In genomic region chr7:39915847-39916246, GRCh38 we compare ENCODE assay signal across 8 cellular contexts. TPM values are rescaled to one million over a fixed set of nuclear protein-coding genes. Genes with fewer than 3 reads are reported as not detected.
DNase-seq lines count a peak whose midpoint lies in the region; ATAC-seq and TF ChIP-seq lines count a peak whose summit lies in the region.
"Not testable (repeated sequence)": the region's sequence is repeated elsewhere in the genome, so short reads cannot be mapped to it uniquely, and the experiment has no call there.

No MANE protein-coding gene starts in this region.

- H3K27ac Mint-ChIP-seq in activated naive CD4-positive, alpha-beta T cell treated with anti-CD3 and anti-CD28 coated beads for 36 hours; stimulated activated naive CD8-positive, alpha-beta T cell treated with anti-CD3 and anti-CD28 coated beads, Interleukin-15, amount 100 ng/mL, for 72 hours: not testable (repeated sequence)
- peak overlapping the region; percentile 33 for H3K27ac Mint-ChIP-seq in MCF 10A (ENCODE audit: low read depth, unreplicated experiment)

- peaks cover 11% of the 10 kb centered on the region for H3K4me1 ChIP-seq in KMS-11 (ENCODE audit: low read depth, poor library complexity, severe bottlenecking)
- not testable (repeated sequence) for H3K4me1 ChIP-seq in hepatocyte (ENCODE audit: insufficient read depth)

- H2AFZ ChIP-seq in KMS-11 (ENCODE audit: low read depth): 0 out of 2 replicates have a peak overlapping the region, but pooled peaks have one; percentile 27
- not testable (repeated sequence) for H2AFZ ChIP-seq in hepatocyte

- not testable (repeated sequence) for H4K20me1 ChIP-seq in KMS-11 (ENCODE audit: insufficient read depth); hepatocyte (ENCODE audit: insufficient read depth, poor library complexity, severe bottlenecking)

- WGBS in hepatocyte (ENCODE audit: low lambda C conversion rate, missing lambda C conversion rate): 75% methylated on average over 8 of the region's 8 CpGs

- not testable (repeated sequence) for TF ChIP-seq CTCF in GM12865 (IDR thresholded peaks at IDR 0.05; ENCODE audit: insufficient read depth, low read depth, low read length, missing control alignments); KMS-11 (conservative IDR thresholded peaks at IDR 0.05; ENCODE audit: low read depth, low read length); MCF 10A (IDR thresholded peaks at IDR 0.05; ENCODE audit: unreplicated experiment); hepatocyte (IDR thresholded peaks at IDR 0.05; ENCODE audit: poor library complexity)

- H3K36me3 ChIP-seq in KMS-11 (ENCODE audit: insufficient read depth); hepatocyte (replicated peaks; ENCODE audit: insufficient read depth, low read depth): not testable (repeated sequence)

- ATAC-seq in stimulated activated naive CD8-positive, alpha-beta T cell treated with anti-CD3 and anti-CD28 coated beads, Interleukin-15, amount 100 ng/mL, for 72 hours: peak; percentile 52

- H3K4me3 ChIP-seq in GM12865 (ENCODE audit: low read depth, low read length); KMS-11 (IDR thresholded peaks at IDR 0.05; ENCODE audit: insufficient read depth, low read depth, low read length); hepatocyte: not testable (repeated sequence)

- not testable (repeated sequence) for H3K9ac ChIP-seq in KMS-11

- H3K9me3 ChIP-seq in hepatocyte (ENCODE audit: low read depth): not testable (repeated sequence)

- POLR2A ChIA-PET in MCF 10A (lab: Yijun Ruan, JAX): interaction anchor here (0.6 to 1.6 kb wide), 5 partner anchors 9 to 37 kb away, joined by 4 to 6 read pairs (median 5); partner anchors contain the start of gene CDK13

- H3K4me3 Mint-ChIP-seq in activated naive CD4-positive, alpha-beta T cell treated with anti-CD3 and anti-CD28 coated beads for 36 hours; MCF 10A (ENCODE audit: unreplicated experiment): not testable (repeated sequence)
- peak overlapping the region in 1 of 2 donors; percentile 44 for H3K4me3 Mint-ChIP-seq in stimulated activated naive CD8-positive, alpha-beta T cell treated with anti-CD3 and anti-CD28 coated beads, Interleukin-15, amount 100 ng/mL, for 72 hours

- H3K27ac ChIP-seq in KMS-11, hepatocyte: not testable (repeated sequence)

- H3K9me3 Mint-ChIP-seq in activated naive CD4-positive, alpha-beta T cell treated with anti-CD3 and anti-CD28 coated beads for 36 hours; MCF 10A (ENCODE audit: unreplicated experiment): not testable (repeated sequence)
- H3K9me3 Mint-ChIP-seq in stimulated activated naive CD8-positive, alpha-beta T cell treated with anti-CD3 and anti-CD28 coated beads, Interleukin-15, amount 100 ng/mL, for 72 hours: peaks cover 5 to 15% of the 10 kb centered on the region in 2 donors

- H3K9me2 ChIP-seq in hepatocyte (replicated peaks; ENCODE audit: insufficient read depth): not testable (repeated sequence)

- not testable (repeated sequence) for H3K27me3 ChIP-seq in KMS-11 (ENCODE audit: insufficient read depth, low read depth); hepatocyte

- CTCF ChIA-PET in activated naive CD4-positive, alpha-beta T cell treated with anti-CD3 and anti-CD28 coated beads for 36 hours (lab: Charles Lee): interaction anchor here (1.2 kb wide), 1 partner anchor 20 kb away, joined by 3 read pairs; no protein-coding TSS in a partner anchor
- CTCF ChIA-PET in MCF 10A (lab: Yijun Ruan, JAX): interaction anchor here (0.5 to 1.6 kb wide), 5 partner anchors 16 to 336 kb away, joined by 3 to 5 read pairs (median 4); no protein-coding TSS in a partner anchor

- H3K4me1 Mint-ChIP-seq in activated naive CD4-positive, alpha-beta T cell treated with anti-CD3 and anti-CD28 coated beads for 36 hours (ENCODE audit: low read depth); MCF 10A (ENCODE audit: insufficient read depth, unreplicated experiment): not testable (repeated sequence)
- peaks cover 12% of the 10 kb centered on the region for H3K4me1 Mint-ChIP-seq in stimulated activated naive CD8-positive, alpha-beta T cell treated with anti-CD3 and anti-CD28 coated beads, Interleukin-15, amount 100 ng/mL, for 72 hours

- not testable (repeated sequence) for H3K4me2 ChIP-seq in KMS-11, hepatocyte

- DNase-seq in GM12865 (ENCODE audit: low read depth) (peak; percentile 28), MCF 10A (ENCODE audit: unreplicated experiment) (peak; percentile 38), hepatocyte (ENCODE audit: low spot score) (peak; percentile 38)
- DNase-seq in NK-92 treated with Interleukin-12 subunit alpha and Interleukin-12 subunit beta, amount 100 ng/mL, for 24 hours (lab: John Stamatoyannopoulos, UW): peak; percentile 2
- peak; percentile 9 for DNase-seq in activated CD4-positive, alpha-beta T cell treated with anti-CD3 and anti-CD28 coated beads for 48 hours
- DNase-seq in activated naive CD4-positive, alpha-beta T cell treated with anti-CD3 and anti-CD28 coated beads for 36 hours: peak; percentile 7
- DNase-seq in stimulated activated naive CD8-positive, alpha-beta T cell treated with anti-CD3 and anti-CD28 coated beads, Interleukin-15, amount 100 ng/mL, for 72 hours: not testable (repeated sequence)

- H3K79me2 ChIP-seq in KMS-11 (ENCODE audit: insufficient read depth, low read depth); hepatocyte: not testable (repeated sequence)

- not testable (repeated sequence) for H3K27me3 Mint-ChIP-seq in activated naive CD4-positive, alpha-beta T cell treated with anti-CD3 and anti-CD28 coated beads for 36 hours (ENCODE audit: low read depth); MCF 10A (ENCODE audit: insufficient read depth, unreplicated experiment); stimulated activated naive CD8-positive, alpha-beta T cell treated with anti-CD3 and anti-CD28 coated beads, Interleukin-15, amount 100 ng/mL, for 72 hours

- not testable (repeated sequence) for H3K36me3 Mint-ChIP-seq in activated naive CD4-positive, alpha-beta T cell treated with anti-CD3 and anti-CD28 coated beads for 36 hours (ENCODE audit: low read depth); MCF 10A (ENCODE audit: insufficient read depth, unreplicated experiment)

- BruUV-seq in MCF 10A (replicated peaks; lab: Mats Ljungman, UMichigan): not testable (repeated sequence)

- intact Hi-C loops in activated naive CD4-positive, alpha-beta T cell treated with anti-CD3 and anti-CD28 coated beads for 36 hours (cut with micrococcal nuclease); MCF 10A (cut with micrococcal nuclease): not testable (repeated sequence)

RNA-seq across cellular contexts. Expression of gene CDK13, which starts 34.2 kb away (rescaled TPM):
- 10 to 100 TPM; 27.8 to 28.1 TPM for total RNA-seq in activated naive CD4-positive, alpha-beta T cell treated with anti-CD3 and anti-CD28 coated beads for 36 hours
- total RNA-seq in MCF 10A (2022) (50.2 and 54.8 TPM in 2 replicates), hepatocyte (71.8 and 76.0 TPM in 2 replicates)
- polyA plus RNA-seq in hepatocyte: 36.1 and 36.7 TPM in 2 replicates
